In the genomic region with DNA sequence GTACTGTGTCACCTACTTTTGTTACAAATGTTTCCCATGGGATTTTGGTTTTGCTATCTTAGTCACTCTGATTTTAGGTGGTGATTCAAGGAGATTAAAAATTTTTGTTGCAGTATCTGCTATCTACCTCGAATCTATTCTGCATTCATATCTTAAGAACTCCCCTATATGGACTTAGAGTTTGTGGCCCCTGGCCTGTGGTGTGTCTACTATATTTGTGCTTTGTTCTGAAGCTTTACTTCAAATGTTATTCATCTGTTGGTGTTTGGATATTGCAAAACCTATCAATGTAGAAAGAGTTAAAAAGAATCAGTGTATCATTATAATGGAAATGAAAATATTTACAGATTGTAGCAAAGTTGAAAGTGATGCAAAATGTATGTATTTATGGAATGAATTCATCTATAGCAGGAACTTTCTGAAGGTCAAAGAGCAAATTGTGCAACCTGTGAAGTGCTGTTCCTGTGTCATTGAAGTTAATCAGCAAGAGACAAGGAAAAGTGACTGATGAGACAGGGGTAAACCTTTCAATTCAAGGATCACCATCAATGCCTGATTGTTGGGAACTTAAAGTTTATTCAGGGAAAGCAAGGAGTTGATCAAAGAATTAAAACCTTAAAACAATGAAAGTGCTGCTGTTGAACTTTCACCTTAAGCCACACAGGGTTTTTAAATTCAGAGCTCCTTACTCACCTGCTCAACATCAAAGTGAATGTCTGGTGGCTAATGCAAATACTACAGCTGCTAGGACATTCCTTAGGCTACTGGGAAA, we compare ENCODE assay signal across 1 cellular context.
TF ChIP-seq lines count a peak whose summit lies in the region.

No MANE protein-coding gene starts in this region.

TF ChIP-seq in HepG2, 621 proteins besides CTCF, POLR2A, EP300 and RAD21 (continued from another document and continues in another):
- TF ChIP-seq ZBTB3 (CRISPR knock-in tag; IDR thresholded peaks at IDR 0.05; ENCODE audit: borderline replicate concordance, low read depth), result no peak
- TF ChIP-seq NONO (IDR thresholded peaks at IDR 0.05), result no peak
- no peak for TF ChIP-seq NONO (CRISPR knock-in tag; conservative IDR thresholded peaks at IDR 0.05)
- TF ChIP-seq, protein P1, sequence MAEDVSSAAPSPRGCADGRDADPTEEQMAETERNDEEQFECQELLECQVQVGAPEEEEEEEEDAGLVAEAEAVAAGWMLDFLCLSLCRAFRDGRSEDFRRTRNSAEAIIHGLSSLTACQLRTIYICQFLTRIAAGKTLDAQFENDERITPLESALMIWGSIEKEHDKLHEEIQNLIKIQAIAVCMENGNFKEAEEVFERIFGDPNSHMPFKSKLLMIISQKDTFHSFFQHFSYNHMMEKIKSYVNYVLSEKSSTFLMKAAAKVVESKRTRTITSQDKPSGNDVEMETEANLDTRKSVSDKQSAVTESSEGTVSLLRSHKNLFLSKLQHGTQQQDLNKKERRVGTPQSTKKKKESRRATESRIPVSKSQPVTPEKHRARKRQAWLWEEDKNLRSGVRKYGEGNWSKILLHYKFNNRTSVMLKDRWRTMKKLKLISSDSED (CRISPR knock-in tag; IDR thresholded peaks at IDR 0.05), result no peak
- peak; percentile 53; the same call in 1 of the 2 replicates for TF ChIP-seq ZNF792 (CRISPR knock-in tag; IDR thresholded peaks at IDR 0.05)
- peak; percentile 71 for TF ChIP-seq TARDBP (CRISPR knock-in tag; IDR thresholded peaks at IDR 0.05)
- TF ChIP-seq, protein P2, sequence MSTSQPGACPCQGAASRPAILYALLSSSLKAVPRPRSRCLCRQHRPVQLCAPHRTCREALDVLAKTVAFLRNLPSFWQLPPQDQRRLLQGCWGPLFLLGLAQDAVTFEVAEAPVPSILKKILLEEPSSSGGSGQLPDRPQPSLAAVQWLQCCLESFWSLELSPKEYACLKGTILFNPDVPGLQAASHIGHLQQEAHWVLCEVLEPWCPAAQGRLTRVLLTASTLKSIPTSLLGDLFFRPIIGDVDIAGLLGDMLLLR (CRISPR knock-in tag; IDR thresholded peaks at IDR 0.05), result no peak
- TF ChIP-seq KDM4B (CRISPR knock-in tag; IDR thresholded peaks at IDR 0.05), result peak; percentile 44; the same call in 1 of the 2 replicates
- TF ChIP-seq, protein P3, sequence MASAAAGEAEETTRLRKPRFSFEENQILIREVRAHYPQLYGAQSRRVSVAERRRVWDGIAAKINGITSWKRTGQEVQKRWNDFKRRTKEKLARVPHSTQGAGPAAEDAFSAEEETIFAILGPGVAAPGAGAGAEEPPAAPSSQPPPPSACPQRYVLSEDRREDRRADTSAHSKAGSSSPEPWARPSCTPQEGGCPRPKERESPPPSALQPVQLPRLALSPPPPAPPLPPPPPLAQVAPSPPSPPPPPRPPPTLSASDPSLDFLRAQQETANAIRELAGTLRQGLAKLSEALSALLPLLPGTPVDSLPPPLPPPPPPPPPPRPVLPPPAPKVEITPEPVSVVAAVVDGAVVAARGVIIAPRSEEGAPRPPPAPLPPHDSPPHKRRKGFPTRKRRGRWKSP (CRISPR knock-in tag; IDR thresholded peaks at IDR 0.05), result no peak
- TF ChIP-seq, protein P4, sequence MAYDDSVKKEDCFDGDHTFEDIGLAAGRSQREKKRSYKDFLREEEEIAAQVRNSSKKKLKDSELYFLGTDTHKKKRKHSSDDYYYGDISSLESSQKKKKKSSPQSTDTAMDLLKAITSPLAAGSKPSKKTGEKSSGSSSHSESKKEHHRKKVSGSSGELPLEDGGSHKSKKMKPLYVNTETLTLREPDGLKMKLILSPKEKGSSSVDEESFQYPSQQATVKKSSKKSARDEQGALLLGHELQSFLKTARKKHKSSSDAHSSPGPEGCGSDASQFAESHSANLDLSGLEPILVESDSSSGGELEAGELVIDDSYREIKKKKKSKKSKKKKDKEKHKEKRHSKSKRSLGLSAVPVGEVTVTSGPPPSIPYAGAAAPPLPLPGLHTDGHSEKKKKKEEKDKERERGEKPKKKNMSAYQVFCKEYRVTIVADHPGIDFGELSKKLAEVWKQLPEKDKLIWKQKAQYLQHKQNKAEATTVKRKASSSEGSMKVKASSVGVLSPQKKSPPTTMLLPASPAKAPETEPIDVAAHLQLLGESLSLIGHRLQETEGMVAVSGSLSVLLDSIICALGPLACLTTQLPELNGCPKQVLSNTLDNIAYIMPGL (CRISPR knock-in tag; IDR thresholded peaks at IDR 0.05; ENCODE audit: borderline replicate concordance in 1 of 2, low read depth in 1 of 2), result no peak
- TF ChIP-seq ZNF496 (CRISPR knock-in tag; IDR thresholded peaks at IDR 0.05; ENCODE audit: insufficient replicate concordance), result no peak
- TF ChIP-seq, protein P5, sequence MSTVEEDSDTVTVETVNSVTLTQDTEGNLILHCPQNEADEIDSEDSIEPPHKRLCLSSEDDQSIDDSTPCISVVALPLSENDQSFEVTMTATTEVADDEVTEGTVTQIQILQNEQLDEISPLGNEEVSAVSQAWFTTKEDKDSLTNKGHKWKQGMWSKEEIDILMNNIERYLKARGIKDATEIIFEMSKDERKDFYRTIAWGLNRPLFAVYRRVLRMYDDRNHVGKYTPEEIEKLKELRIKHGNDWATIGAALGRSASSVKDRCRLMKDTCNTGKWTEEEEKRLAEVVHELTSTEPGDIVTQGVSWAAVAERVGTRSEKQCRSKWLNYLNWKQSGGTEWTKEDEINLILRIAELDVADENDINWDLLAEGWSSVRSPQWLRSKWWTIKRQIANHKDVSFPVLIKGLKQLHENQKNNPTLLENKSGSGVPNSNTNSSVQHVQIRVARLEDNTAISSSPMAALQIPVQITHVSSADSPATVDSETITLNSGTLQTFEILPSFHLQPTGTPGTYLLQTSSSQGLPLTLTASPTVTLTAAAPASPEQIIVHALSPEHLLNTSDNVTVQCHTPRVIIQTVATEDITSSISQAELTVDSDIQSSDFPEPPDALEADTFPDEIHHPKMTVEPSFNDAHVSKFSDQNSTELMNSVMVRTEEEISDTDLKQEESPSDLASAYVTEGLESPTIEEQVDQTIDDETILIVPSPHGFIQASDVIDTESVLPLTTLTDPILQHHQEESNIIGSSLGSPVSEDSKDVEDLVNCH (CRISPR knock-in tag; IDR thresholded peaks at IDR 0.05), result no peak
- no peak for TF ChIP-seq ZNF484 (CRISPR knock-in tag; IDR thresholded peaks at IDR 0.05; ENCODE audit: borderline replicate concordance, low read depth)
- TF ChIP-seq HIVEP1 (CRISPR knock-in tag; IDR thresholded peaks at IDR 0.05), result no peak
- no peak for TF ChIP-seq ATF1 (CRISPR knock-in tag; IDR thresholded peaks at IDR 0.05)
- no peak for TF ChIP-seq ZNF431 (CRISPR knock-in tag; IDR thresholded peaks at IDR 0.05; ENCODE audit: borderline replicate concordance, low read depth)
- TF ChIP-seq, protein P6, sequence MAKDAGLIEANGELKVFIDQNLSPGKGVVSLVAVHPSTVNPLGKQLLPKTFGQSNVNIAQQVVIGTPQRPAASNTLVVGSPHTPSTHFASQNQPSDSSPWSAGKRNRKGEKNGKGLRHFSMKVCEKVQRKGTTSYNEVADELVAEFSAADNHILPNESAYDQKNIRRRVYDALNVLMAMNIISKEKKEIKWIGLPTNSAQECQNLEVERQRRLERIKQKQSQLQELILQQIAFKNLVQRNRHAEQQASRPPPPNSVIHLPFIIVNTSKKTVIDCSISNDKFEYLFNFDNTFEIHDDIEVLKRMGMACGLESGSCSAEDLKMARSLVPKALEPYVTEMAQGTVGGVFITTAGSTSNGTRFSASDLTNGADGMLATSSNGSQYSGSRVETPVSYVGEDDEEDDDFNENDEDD (CRISPR knock-in tag; IDR thresholded peaks at IDR 0.05; ENCODE audit: borderline replicate concordance), result no peak
- TF ChIP-seq, protein P7, sequence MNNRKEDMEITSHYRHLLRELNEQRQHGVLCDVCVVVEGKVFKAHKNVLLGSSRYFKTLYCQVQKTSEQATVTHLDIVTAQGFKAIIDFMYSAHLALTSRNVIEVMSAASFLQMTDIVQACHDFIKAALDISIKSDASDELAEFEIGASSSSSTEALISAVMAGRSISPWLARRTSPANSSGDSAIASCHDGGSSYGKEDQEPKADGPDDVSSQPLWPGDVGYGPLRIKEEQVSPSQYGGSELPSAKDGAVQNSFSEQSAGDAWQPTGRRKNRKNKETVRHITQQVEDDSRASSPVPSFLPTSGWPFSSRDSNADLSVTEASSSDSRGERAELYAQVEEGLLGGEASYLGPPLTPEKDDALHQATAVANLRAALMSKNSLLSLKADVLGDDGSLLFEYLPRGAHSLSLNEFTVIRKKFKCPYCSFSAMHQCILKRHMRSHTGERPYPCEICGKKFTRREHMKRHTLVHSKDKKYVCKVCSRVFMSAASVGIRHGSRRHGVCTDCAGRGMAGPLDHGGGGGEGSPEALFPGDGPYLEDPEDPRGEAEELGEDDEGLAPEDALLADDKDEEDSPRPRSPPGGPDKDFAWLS (CRISPR knock-in tag; IDR thresholded peaks at IDR 0.05; ENCODE audit: borderline replicate concordance), result no peak
- TF ChIP-seq ZBTB7A (CRISPR knock-in tag; IDR thresholded peaks at IDR 0.05), result no peak
- TF ChIP-seq, protein P8, sequence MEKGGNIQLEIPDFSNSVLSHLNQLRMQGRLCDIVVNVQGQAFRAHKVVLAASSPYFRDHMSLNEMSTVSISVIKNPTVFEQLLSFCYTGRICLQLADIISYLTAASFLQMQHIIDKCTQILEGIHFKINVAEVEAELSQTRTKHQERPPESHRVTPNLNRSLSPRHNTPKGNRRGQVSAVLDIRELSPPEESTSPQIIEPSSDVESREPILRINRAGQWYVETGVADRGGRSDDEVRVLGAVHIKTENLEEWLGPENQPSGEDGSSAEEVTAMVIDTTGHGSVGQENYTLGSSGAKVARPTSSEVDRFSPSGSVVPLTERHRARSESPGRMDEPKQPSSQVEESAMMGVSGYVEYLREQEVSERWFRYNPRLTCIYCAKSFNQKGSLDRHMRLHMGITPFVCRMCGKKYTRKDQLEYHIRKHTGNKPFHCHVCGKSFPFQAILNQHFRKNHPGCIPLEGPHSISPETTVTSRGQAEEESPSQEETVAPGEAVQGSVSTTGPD (CRISPR knock-in tag; IDR thresholded peaks at IDR 0.05), result no peak
- peak; percentile 73 for TF ChIP-seq RXRB (CRISPR knock-in tag; IDR thresholded peaks at IDR 0.05; ENCODE audit: borderline replicate concordance)
- 0 out of 2 replicates have a peak, but pooled peaks have one; percentile 25 for TF ChIP-seq ZNF878 (CRISPR knock-in tag; IDR thresholded peaks at IDR 0.05)
- TF ChIP-seq ZBTB20 (CRISPR knock-in tag; IDR thresholded peaks at IDR 0.05; ENCODE audit: borderline replicate concordance, low read depth), result peak; percentile 82; the same call in 1 of the 2 replicates
- TF ChIP-seq ZMYM4 (CRISPR knock-in tag; IDR thresholded peaks at IDR 0.05), result no peak
- no peak for TF ChIP-seq ZNF839 (CRISPR knock-in tag; IDR thresholded peaks at IDR 0.05; ENCODE audit: borderline replicate concordance)
- TF ChIP-seq, protein P9, sequence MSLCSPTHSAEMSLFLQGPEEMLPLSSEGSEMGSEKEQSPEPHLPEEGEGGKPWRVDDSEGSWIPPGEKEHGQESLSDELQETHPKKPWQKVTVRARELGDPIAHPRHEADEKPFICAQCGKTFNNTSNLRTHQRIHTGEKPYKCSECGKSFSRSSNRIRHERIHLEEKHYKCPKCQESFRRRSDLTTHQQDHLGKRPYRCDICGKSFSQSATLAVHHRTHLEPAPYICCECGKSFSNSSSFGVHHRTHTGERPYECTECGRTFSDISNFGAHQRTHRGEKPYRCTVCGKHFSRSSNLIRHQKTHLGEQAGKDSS (CRISPR knock-in tag; IDR thresholded peaks at IDR 0.05; ENCODE audit: borderline replicate concordance, low read depth), result no peak
- TF ChIP-seq ZNF572 (CRISPR knock-in tag; IDR thresholded peaks at IDR 0.05), result no peak
- TF ChIP-seq NR2F6 (IDR thresholded peaks at IDR 0.05), result peak; percentile 94
- peak; percentile 90 for TF ChIP-seq NR2F6 (CRISPR knock-in tag; IDR thresholded peaks at IDR 0.05)
- no peak for TF ChIP-seq ZNF549 (CRISPR knock-in tag; IDR thresholded peaks at IDR 0.05)
- no peak for TF ChIP-seq AGO2 (optimal IDR thresholded peaks at IDR 0.05; ENCODE audit: low read depth, low read length)
- no peak for TF ChIP-seq TRIM24 (CRISPR knock-in tag; IDR thresholded peaks at IDR 0.05)
- TF ChIP-seq, protein P10, sequence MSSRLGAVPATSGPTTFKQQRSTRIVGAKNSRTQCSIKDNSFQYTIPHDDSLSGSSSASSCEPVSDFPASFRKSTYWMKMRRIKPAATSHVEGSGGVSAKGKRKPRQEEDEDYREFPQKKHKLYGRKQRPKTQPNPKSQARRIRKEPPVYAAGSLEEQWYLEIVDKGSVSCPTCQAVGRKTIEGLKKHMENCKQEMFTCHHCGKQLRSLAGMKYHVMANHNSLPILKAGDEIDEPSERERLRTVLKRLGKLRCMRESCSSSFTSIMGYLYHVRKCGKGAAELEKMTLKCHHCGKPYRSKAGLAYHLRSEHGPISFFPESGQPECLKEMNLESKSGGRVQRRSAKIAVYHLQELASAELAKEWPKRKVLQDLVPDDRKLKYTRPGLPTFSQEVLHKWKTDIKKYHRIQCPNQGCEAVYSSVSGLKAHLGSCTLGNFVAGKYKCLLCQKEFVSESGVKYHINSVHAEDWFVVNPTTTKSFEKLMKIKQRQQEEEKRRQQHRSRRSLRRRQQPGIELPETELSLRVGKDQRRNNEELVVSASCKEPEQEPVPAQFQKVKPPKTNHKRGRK (CRISPR knock-in tag; IDR thresholded peaks at IDR 0.05), result no peak
- no peak for TF ChIP-seq GZF1 (CRISPR knock-in tag; IDR thresholded peaks at IDR 0.05)
- TF ChIP-seq ARNTL (CRISPR knock-in tag; IDR thresholded peaks at IDR 0.05), result no peak
- TF ChIP-seq, protein P11, sequence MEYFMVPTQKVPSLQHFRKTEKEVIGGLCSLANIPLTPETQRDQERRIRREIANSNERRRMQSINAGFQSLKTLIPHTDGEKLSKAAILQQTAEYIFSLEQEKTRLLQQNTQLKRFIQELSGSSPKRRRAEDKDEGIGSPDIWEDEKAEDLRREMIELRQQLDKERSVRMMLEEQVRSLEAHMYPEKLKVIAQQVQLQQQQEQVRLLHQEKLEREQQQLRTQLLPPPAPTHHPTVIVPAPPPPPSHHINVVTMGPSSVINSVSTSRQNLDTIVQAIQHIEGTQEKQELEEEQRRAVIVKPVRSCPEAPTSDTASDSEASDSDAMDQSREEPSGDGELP (IDR thresholded peaks at IDR 0.05; ENCODE audit: borderline replicate concordance, low read depth), result no peak
- TF ChIP-seq, protein P12, sequence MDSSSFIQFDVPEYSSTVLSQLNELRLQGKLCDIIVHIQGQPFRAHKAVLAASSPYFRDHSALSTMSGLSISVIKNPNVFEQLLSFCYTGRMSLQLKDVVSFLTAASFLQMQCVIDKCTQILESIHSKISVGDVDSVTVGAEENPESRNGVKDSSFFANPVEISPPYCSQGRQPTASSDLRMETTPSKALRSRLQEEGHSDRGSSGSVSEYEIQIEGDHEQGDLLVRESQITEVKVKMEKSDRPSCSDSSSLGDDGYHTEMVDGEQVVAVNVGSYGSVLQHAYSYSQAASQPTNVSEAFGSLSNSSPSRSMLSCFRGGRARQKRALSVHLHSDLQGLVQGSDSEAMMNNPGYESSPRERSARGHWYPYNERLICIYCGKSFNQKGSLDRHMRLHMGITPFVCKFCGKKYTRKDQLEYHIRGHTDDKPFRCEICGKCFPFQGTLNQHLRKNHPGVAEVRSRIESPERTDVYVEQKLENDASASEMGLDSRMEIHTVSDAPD (CRISPR knock-in tag; IDR thresholded peaks at IDR 0.05), result no peak
- TF ChIP-seq HDAC6 (IDR thresholded peaks at IDR 0.05; ENCODE audit: low read depth, low read length), result no peak
- no peak for TF ChIP-seq ZNF773 (CRISPR knock-in tag; IDR thresholded peaks at IDR 0.05; ENCODE audit: borderline replicate concordance)
- no peak for TF ChIP-seq FOXP1 (IDR thresholded peaks at IDR 0.05)
- peak; percentile 72 for TF ChIP-seq FOXP1 (CRISPR knock-in tag; IDR thresholded peaks at IDR 0.05)
- peak; percentile 65 for TF ChIP-seq FOSL2 (CRISPR knock-in tag; IDR thresholded peaks at IDR 0.05)
- TF ChIP-seq ZNF136 (CRISPR knock-in tag; IDR thresholded peaks at IDR 0.05; ENCODE audit: low read depth), result no peak
- no peak for TF ChIP-seq SOX6 (IDR thresholded peaks at IDR 0.05)
- peak; percentile 92 for TF ChIP-seq SOX6 (CRISPR knock-in tag; IDR thresholded peaks at IDR 0.05)
